ENCODE assay signal across 15 cellular contexts in the genomic region with DNA sequence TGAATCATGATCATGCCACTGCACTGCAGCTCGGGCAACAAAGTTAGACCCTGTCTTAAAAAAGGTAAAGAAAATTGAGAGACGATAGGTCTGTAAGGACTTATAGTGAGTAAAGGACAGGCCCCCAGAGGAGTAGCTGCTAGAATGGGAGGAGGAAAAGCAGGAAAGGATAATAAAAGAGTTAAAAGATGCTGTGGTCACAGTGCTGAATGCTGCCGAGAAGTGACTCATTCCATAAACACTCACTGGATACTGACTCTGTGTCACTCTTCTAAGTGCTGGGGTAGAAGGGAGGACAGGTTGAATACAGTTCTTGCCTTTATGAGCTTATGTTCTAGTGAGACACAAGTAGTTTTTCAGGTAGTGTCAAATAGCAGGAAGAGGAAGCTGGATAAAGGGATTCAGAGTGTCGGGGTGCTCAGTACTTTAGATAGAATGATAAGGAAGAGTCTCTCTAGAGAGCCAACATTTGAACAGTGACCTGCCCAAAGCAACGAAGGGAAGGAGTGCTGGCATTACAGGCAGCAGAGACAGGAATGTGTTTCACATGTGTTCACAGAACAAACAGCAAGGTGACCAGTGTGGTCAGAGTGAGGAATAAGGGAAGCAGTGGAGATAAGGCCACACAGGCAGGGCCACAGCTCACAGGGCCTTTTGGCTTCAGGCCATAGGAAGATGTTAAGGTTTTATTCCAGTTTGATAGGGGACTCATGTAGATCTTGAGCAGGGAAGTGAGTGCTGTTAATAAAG.
DNase-seq lines count a peak whose midpoint lies in the region; ATAC-seq and TF ChIP-seq lines count a peak whose summit lies in the region.
"Had no signal": no experiment of that assay in that cellular context is flagged by ENCODE, and none has a peak within 500 bp of the region (broad histone marks: within the 10 kb centered on the region; RNA-seq: fewer than 3 reads in every experiment).

No MANE protein-coding gene starts in this region.

- peaks cover 2 to 6% (median 2%) of the 10 kb centered on the region in 3 donors for H3K27me3 Mint-ChIP-seq in immature natural killer cell (ENCODE audit: low read depth in 3 of 3)
- peaks cover 10% of the 10 kb centered on the region for H3K27me3 Mint-ChIP-seq in stimulated activated naive CD8-positive, alpha-beta T cell treated with anti-CD3 and anti-CD28 coated beads, Interleukin-15, amount 100 ng/mL, for 72 hours
- H3K27me3 Mint-ChIP-seq: central memory CD8-positive, alpha-beta T cell had no signal

- ATAC-seq in upper lobe of right lung (peak; percentile 54), GM21447 (IDR thresholded peaks at IDR 0.05; ENCODE audit: unreplicated experiment) (no peak)
- no peak for ATAC-seq in stimulated activated naive CD8-positive, alpha-beta T cell treated with anti-CD3 and anti-CD28 coated beads, Interleukin-15, amount 100 ng/mL, for 72 hours
- ATAC-seq: gastroesophageal sphincter, HCT116 had no signal

- no peak overlapping the region for H3K27ac ChIP-seq in upper lobe of right lung
- H3K27ac ChIP-seq: gastroesophageal sphincter, skin epidermis had no signal

- H3K36me3 ChIP-seq in upper lobe of right lung, result no peaks in the 10 kb centered on the region
- H3K36me3 ChIP-seq: gastroesophageal sphincter had no signal

- no peak overlapping the region for H3K4me3 ChIP-seq in upper lobe of right lung
- H3K4me3 ChIP-seq: gastroesophageal sphincter, skin epidermis had no signal

- no peaks in the 10 kb centered on the region for H3K27me3 ChIP-seq in upper lobe of right lung

- no peak for TF ChIP-seq CTCF in upper lobe of right lung (IDR thresholded peaks at IDR 0.05)

- intact Hi-C loops in upper lobe of right lung (cut with DNase I), result no loop called here

- no peak overlapping the region for H3K4me3 Mint-ChIP-seq in immature natural killer cell
- H3K4me3 Mint-ChIP-seq in stimulated activated naive CD8-positive, alpha-beta T cell treated with anti-CD3 and anti-CD28 coated beads, Interleukin-15, amount 100 ng/mL, for 72 hours, result no peak overlapping the region
- H3K4me3 Mint-ChIP-seq: central memory CD8-positive, alpha-beta T cell had no signal

- H3K4me1 ChIP-seq in upper lobe of right lung, result no peaks in the 10 kb centered on the region
- H3K4me1 ChIP-seq: gastroesophageal sphincter had no signal

- DNase-seq in HT-29 (ENCODE audit: low spot score), result peak; percentile 13
- peak; percentile 74 for DNase-seq in SW480 (ENCODE audit: low spot score)
- peak; percentile 14 for DNase-seq in iPS-NIHi7 (ENCODE audit: extremely low spot score)
- no peak for DNase-seq in upper lobe of right lung
- no peak for DNase-seq in immature natural killer cell
- no peak for DNase-seq in stimulated activated naive CD8-positive, alpha-beta T cell treated with anti-CD3 and anti-CD28 coated beads, Interleukin-15, amount 100 ng/mL, for 72 hours
- DNase-seq: GF-D8, midbrain, MV-4-11, NCI-H748 treated with DMSO at 0.1 percent for 48 hours had no signal

- no peaks in the 10 kb centered on the region for H3K36me3 Mint-ChIP-seq in immature natural killer cell

- H3K9me3 Mint-ChIP-seq in immature natural killer cell, result no peaks in the 10 kb centered on the region
- H3K9me3 Mint-ChIP-seq in stimulated activated naive CD8-positive, alpha-beta T cell treated with anti-CD3 and anti-CD28 coated beads, Interleukin-15, amount 100 ng/mL, for 72 hours, result no peaks in the 10 kb centered on the region
- H3K9me3 Mint-ChIP-seq: central memory CD8-positive, alpha-beta T cell had no signal

- no peaks in the 10 kb centered on the region for H3K9me3 ChIP-seq in upper lobe of right lung
- H3K9me3 ChIP-seq: gastroesophageal sphincter had no signal

- H3K27ac Mint-ChIP-seq in immature natural killer cell, result no peak overlapping the region
- no peak overlapping the region for H3K27ac Mint-ChIP-seq in stimulated activated naive CD8-positive, alpha-beta T cell treated with anti-CD3 and anti-CD28 coated beads, Interleukin-15, amount 100 ng/mL, for 72 hours

- no peaks in the 10 kb centered on the region for H3K4me1 Mint-ChIP-seq in immature natural killer cell
- no peaks in the 10 kb centered on the region for H3K4me1 Mint-ChIP-seq in stimulated activated naive CD8-positive, alpha-beta T cell treated with anti-CD3 and anti-CD28 coated beads, Interleukin-15, amount 100 ng/mL, for 72 hours
- H3K4me1 Mint-ChIP-seq: central memory CD8-positive, alpha-beta T cell had no signal

Comparison
In these comparisons a context has a peak if more than half of its experiments do, and no peak if none do; other contexts are left out.
1. DNase-seq: peak in HT-29 (single experiment), SW480 (single experiment) and iPS-NIHi7 (single experiment); none in upper lobe of right lung (single experiment), immature natural killer cell (0 of 3) and stimulated activated naive CD8-positive, alpha-beta T cell treated with anti-CD3 and anti-CD28 coated beads, Interleukin-15, amount 100 ng/mL, for 72 hours (0 of 2).